Comparison of ENCODE assay signal across 20 cellular contexts in the genomic region with DNA sequence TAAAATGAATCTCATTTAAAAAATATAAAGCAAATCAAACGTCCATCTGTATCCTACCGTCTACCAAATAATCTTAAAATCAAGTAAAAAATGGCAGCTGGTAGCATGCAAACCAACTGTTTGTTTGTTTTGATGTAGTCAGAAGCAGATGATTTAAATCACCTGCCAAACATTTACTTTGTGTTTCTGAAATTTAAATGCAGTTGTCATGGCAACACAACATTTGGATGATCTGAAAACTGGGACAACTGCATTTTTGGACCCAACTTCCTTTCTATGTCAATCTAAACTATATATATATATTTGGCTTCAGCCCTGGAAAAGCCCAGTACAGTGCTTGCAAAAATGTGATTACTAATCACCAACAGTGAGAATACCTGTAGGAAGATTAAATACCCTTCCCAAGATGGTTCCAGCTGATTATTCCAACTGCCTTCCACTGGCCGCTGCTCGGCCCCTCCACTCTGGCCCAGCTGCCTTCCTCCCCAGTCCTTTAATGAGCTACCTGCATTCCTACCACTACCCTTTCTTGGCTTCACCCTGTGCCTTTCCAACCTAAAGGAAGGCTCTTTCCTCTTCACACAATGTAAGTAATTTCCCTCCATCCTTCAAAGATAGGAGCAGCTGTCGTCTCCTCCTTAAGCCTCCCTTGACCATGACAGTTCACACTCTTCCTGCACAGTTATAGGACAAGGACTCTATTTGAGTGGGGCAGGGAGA.
"Had no signal": no experiment of that assay in that cellular context is flagged by ENCODE, and none has a peak within 500 bp of the region (broad histone marks: within the 10 kb centered on the region; RNA-seq: fewer than 3 reads in every experiment).

No MANE protein-coding gene starts in this region.

- H3K36me3 ChIP-seq: right atrium auricular region had no signal

- H3K4me2 ChIP-seq: hepatocyte had no signal

- H3K4me3 Mint-ChIP-seq: activated naive CD4-positive, alpha-beta T cell treated with anti-CD3 and anti-CD28 coated beads, Interleukin-2, amount 10 ng/mL, durations not matched to agents 7 days and 5 days; activated T-helper 17 cell treated with anti-CD3 and anti-CD28 coated beads, Interleukin-2, amount 50 U/mL, for 72 hours; memory B cell; nephron; T-helper 2 cell treated with Interferon-gamma antibody and Interleukin-4, amounts not matched to agents 5 μg/mL and 100 μg/mL, for 36 hours; type B pancreatic cell had no signal

- H3K27ac ChIP-seq: hepatocyte, right atrium auricular region, skin epidermis had no signal

- DNase-seq: activated CD4-positive, alpha-beta T cell treated with anti-CD3 and anti-CD28 coated beads, Interleukin-2, amount 50 U/mL, for 4 hours; activated naive CD4-positive, alpha-beta T cell treated with anti-CD3 and anti-CD28 coated beads, Interleukin-2, amount 10 ng/mL, durations not matched to agents 7 days and 5 days; activated T-cell treated with anti-CD3 and anti-CD28 coated beads for 4 hours; left ventricle myocardium superior; nucleus accumbens; stimulated activated CD4-positive, alpha-beta T cell treated with anti-CD3 and anti-CD28 coated beads, Interleukin-4, amount 100 ng/mL, for 24 hours; stimulated activated CD8-positive, alpha-beta memory T cell treated with anti-CD3 and anti-CD28 coated beads, Interleukin-4, amount 100 ng/mL, for 48 hours; stimulated activated naive CD4-positive, alpha-beta T cell treated with Interleukin-2 at 50 U/mL for 16 hours; substantia nigra had no signal

- H3K27ac Mint-ChIP-seq: activated naive CD4-positive, alpha-beta T cell treated with anti-CD3 and anti-CD28 coated beads, Interleukin-2, amount 10 ng/mL, durations not matched to agents 7 days and 5 days; memory B cell; nephron; progenitor cell of endocrine pancreas; T-helper 2 cell treated with Interferon-gamma antibody and Interleukin-4, amounts not matched to agents 5 μg/mL and 100 μg/mL, for 36 hours; type B pancreatic cell had no signal

- H3K4me3 ChIP-seq: hepatocyte, right atrium auricular region, skin epidermis had no signal

- H3K27me3 ChIP-seq: hepatocyte, right atrium auricular region had no signal

- H3K36me3 Mint-ChIP-seq: activated naive CD4-positive, alpha-beta T cell treated with anti-CD3 and anti-CD28 coated beads, Interleukin-2, amount 10 ng/mL, durations not matched to agents 7 days and 5 days; type B pancreatic cell had no signal

- H3K4me1 ChIP-seq: right atrium auricular region had no signal

- ATAC-seq: activated CD4-positive, CD25-positive, alpha-beta regulatory T cell treated with anti-CD3 and anti-CD28 coated beads, Interleukin-2, amount 50 U/mL, for 24 hours; activated T-helper 17 cell treated with anti-CD3 and anti-CD28 coated beads, Interleukin-2, amount 50 U/mL, for 72 hours; esophagus mucosa; left ventricle myocardium superior had no signal

- H3K4me1 Mint-ChIP-seq: memory B cell had no signal

- H3K27me3 Mint-ChIP-seq: activated T-helper 17 cell treated with anti-CD3 and anti-CD28 coated beads, Interleukin-2, amount 50 U/mL, for 72 hours; progenitor cell of endocrine pancreas; type B pancreatic cell had no signal

- H2AFZ ChIP-seq: hepatocyte had no signal

- H3K79me2 ChIP-seq: hepatocyte had no signal
